ENCODE assay signal across 18 cellular contexts in genomic region chr14:88550078-88550477, GRCh38. TPM values are rescaled to one million over a fixed set of nuclear protein-coding genes. Genes with fewer than 3 reads are reported as not detected.
"Had no signal": no experiment of that assay in that cellular context is flagged by ENCODE, and none has a peak within 500 bp of the region (broad histone marks: within the 10 kb centered on the region; RNA-seq: fewer than 3 reads in every experiment).

No MANE protein-coding gene starts in this region.

- H3K9me3 Mint-ChIP-seq: memory B cell; nephron progenitor cell; stimulated activated naive B cell treated with anti-CD40 and anti-IgM and Interleukin-4, amounts not matched to agents 10 μg/mL and 1 μg/mL and 100 μg/mL, for 72 hours; stimulated activated naive CD8-positive, alpha-beta T cell treated with anti-CD3 and anti-CD28 coated beads, Interleukin-15, Interleukin-2, amounts not matched to agents 100 ng/mL and 50 ng/mL, for 24 hours; type B pancreatic cell had no signal

- H3K27ac Mint-ChIP-seq: immature natural killer cell; memory B cell; nephron progenitor cell; stimulated activated naive B cell treated with anti-CD40 and anti-IgM and Interleukin-4, amounts not matched to agents 10 μg/mL and 1 μg/mL and 100 μg/mL, for 72 hours; stimulated activated naive CD8-positive, alpha-beta T cell treated with anti-CD3 and anti-CD28 coated beads, Interleukin-15, Interleukin-2, amounts not matched to agents 100 ng/mL and 50 ng/mL, for 24 hours; type B pancreatic cell had no signal

- ATAC-seq: psoas muscle; stimulated activated naive B cell treated with anti-CD40 and anti-IgM and Interleukin-4, amounts not matched to agents 10 μg/mL and 1 μg/mL and 100 μg/mL, for 72 hours had no signal

- H3K27ac ChIP-seq: suprapubic skin had no signal

- H3K4me3 Mint-ChIP-seq: memory B cell; stimulated activated naive B cell treated with anti-CD40 and anti-IgM and Interleukin-4, amounts not matched to agents 10 μg/mL and 1 μg/mL and 100 μg/mL, for 72 hours; stimulated activated naive CD8-positive, alpha-beta T cell treated with anti-CD3 and anti-CD28 coated beads, Interleukin-15, Interleukin-2, amounts not matched to agents 100 ng/mL and 50 ng/mL, for 24 hours had no signal

- DNase-seq: cerebellar nuclear complex; cortex of kidney; hypothalamus; immature natural killer cell; nephron progenitor cell; nucleus accumbens; psoas muscle; right cardiac atrium; spleen; stimulated activated CD4-positive, alpha-beta T cell treated with anti-CD3 and anti-CD28 coated beads, Interleukin-2, amount 100 ng/mL, for 48 hours; stimulated activated naive B cell treated with anti-CD40 and anti-IgM and Interleukin-4, amounts not matched to agents 10 μg/mL and 1 μg/mL and 100 μg/mL, for 72 hours; thyroid gland had no signal

- H3K27me3 ChIP-seq: suprapubic skin, thyroid gland had no signal

- H3K4me3 ChIP-seq: lung had no signal

- H3K9me3 ChIP-seq: psoas muscle, spleen, suprapubic skin, thyroid gland had no signal

- H3K36me3 Mint-ChIP-seq: immature natural killer cell; memory B cell; stimulated activated naive B cell treated with anti-CD40 and anti-IgM and Interleukin-4, amounts not matched to agents 10 μg/mL and 1 μg/mL and 100 μg/mL, for 72 hours had no signal

RNA-seq across cellular contexts. Expression of gene PTPN21, which starts 4.7 kb away (rescaled TPM):
- total RNA-seq: mononuclear cell had no signal
